In genomic region chr17:47946929-47947397, GRCh38 we compare ENCODE assay signal across 8 cellular contexts. TPM values are rescaled to one million over a fixed set of nuclear protein-coding genes. Genes with fewer than 3 reads are reported as not detected.
DNase-seq lines count a peak whose midpoint lies in the region; ATAC-seq and TF ChIP-seq lines count a peak whose summit lies in the region.

No MANE protein-coding gene starts in this region.

- peaks cover 61% of the 10 kb centered on the region for H3K4me1 ChIP-seq in CD8-positive, alpha-beta memory T cell (ENCODE audit: insufficient read depth, low read length)
- no peaks in the 10 kb centered on the region for H3K4me1 ChIP-seq in cardiac muscle cell (ENCODE audit: low read depth)

- CTCF ChIA-PET in CD8-positive, alpha-beta memory T cell (lab: Charles Lee) = interaction anchor here (0.6 to 17.2 kb wide), 18 partner anchors 10 to 218 kb away, joined by 3 to 191 read pairs (median 4); partner anchors contain the start of genes CDK5RAP3 and PRR15L
- CTCF ChIA-PET in T-cell (lab: Charles Lee) = interaction anchor here (0.6 to 4.9 kb wide), 13 partner anchors 8 to 786 kb away, joined by 3 to 43 read pairs (median 4); partner anchors contain the start of genes CDK5RAP3 (in 1 of the 2), KPNB1 (in 1 of the 2) and NFE2L1 (in 1 of the 2)

- POLR2A ChIA-PET in CD8-positive, alpha-beta memory T cell (lab: Charles Lee) = interaction anchor here (0.6 to 1.0 kb wide), 2 partner anchors 22 to 250 kb away, joined by 3 read pairs; no protein-coding TSS in a partner anchor
- POLR2A ChIA-PET in T-cell (lab: Charles Lee) = interaction anchor here (0.6 to 1.0 kb wide), 6 partner anchors 11 to 1730 kb away, joined by 3 to 7 read pairs (median 5); partner anchors contain the start of gene CDK5RAP3 (in 1 of the 2)

- peak; percentile 88 for TF ChIP-seq CTCF in cardiac muscle cell (IDR thresholded peaks at IDR 0.05; ENCODE audit: low read depth, low read length)

- H3K36me3 ChIP-seq in CD8-positive, alpha-beta memory T cell (ENCODE audit: insufficient read depth, low read length) = no peaks in the 10 kb centered on the region
- no peaks in the 10 kb centered on the region for H3K36me3 ChIP-seq in cardiac muscle cell

- no peaks in the 10 kb centered on the region for H3K9me3 ChIP-seq in CD8-positive, alpha-beta memory T cell (ENCODE audit: low read length)
- H3K9me3 ChIP-seq in cardiac muscle cell (ENCODE audit: low read depth) = no peaks in the 10 kb centered on the region

- H3K27me3 ChIP-seq in CD8-positive, alpha-beta memory T cell (ENCODE audit: insufficient read depth, low read length, poor library complexity, severe bottlenecking) = no peaks in the 10 kb centered on the region
- H3K27me3 ChIP-seq in cardiac muscle cell = no peaks in the 10 kb centered on the region

- no peaks in the 10 kb centered on the region for H3K9me3 Mint-ChIP-seq in CD8-positive, alpha-beta memory T cell
- no peaks in the 10 kb centered on the region for H3K9me3 Mint-ChIP-seq in T-cell

- H3K36me3 Mint-ChIP-seq in CD8-positive, alpha-beta memory T cell = peaks cover 0 to 27% (median 10%) of the 10 kb centered on the region in 3 donors
- H3K36me3 Mint-ChIP-seq in T-cell = peaks cover 15% of the 10 kb centered on the region

- H3K4me1 Mint-ChIP-seq in CD8-positive, alpha-beta memory T cell = peaks cover 43 to 65% (median 53%) of the 10 kb centered on the region in 3 donors
- peaks cover 55 to 63% (median 56%) of the 10 kb centered on the region in 3 donors for H3K4me1 Mint-ChIP-seq in T-cell

- no peak overlapping the region for H3K27ac ChIP-seq in CD8-positive, alpha-beta memory T cell (ENCODE audit: low read depth, low read length)
- no peak overlapping the region for H3K27ac ChIP-seq in cardiac muscle cell

- H3K27me3 Mint-ChIP-seq in CD8-positive, alpha-beta memory T cell = no peaks in the 10 kb centered on the region
- no peaks in the 10 kb centered on the region for H3K27me3 Mint-ChIP-seq in T-cell

- no peak overlapping the region for H3K4me3 ChIP-seq in CD8-positive, alpha-beta memory T cell (ENCODE audit: low read length)
- H3K4me3 ChIP-seq in cardiac muscle cell = no peak overlapping the region

- peak; percentile 60 to 76 (median 64) for ATAC-seq in T-cell (replicated peaks in 1 of 4)
- no peak for ATAC-seq in GM21619 (IDR thresholded peaks at IDR 0.05; ENCODE audit: unreplicated experiment)

- peak; percentile 46 to 82 (median 61) for DNase-seq in CD8-positive, alpha-beta memory T cell
- DNase-seq in GOT3 (lab: John Stamatoyannopoulos, UW) (peak; percentile 35), NCI-H1417 treated with DMSO at 0.1 percent for 48 hours (lab: John Stamatoyannopoulos, UW) (peak; percentile 10), T-cell (peak; percentile 27 to 75 (median 55)), cardiac muscle cell (ENCODE audit: low read depth in 1 of 2, low spot score in 1 of 2) (peak; percentile 71 to 78), renal cortical epithelial cell (ENCODE audit: low read depth) (peak; percentile 97)
- peak; percentile 34 for DNase-seq in activated naive CD8-positive, alpha-beta T cell treated with anti-CD3 and anti-CD28 coated beads, Interleukin-2, amount 50 U/mL, for 16 hours (ENCODE audit: low read depth, low spot score)

- peak overlapping the region in 6 of 8 donors; percentile 50 to 87 (median 76) for H3K27ac Mint-ChIP-seq in CD8-positive, alpha-beta memory T cell
- peak overlapping the region in 1 of 2 donors; percentile 79 for H3K27ac Mint-ChIP-seq in T-cell

- peak overlapping the region in 1 of 7 donors; percentile 68 for H3K4me3 Mint-ChIP-seq in CD8-positive, alpha-beta memory T cell
- H3K4me3 Mint-ChIP-seq in T-cell = peak overlapping the region in 1 of 3 donors; percentile 4

RNA-seq across cellular contexts. Expression of gene PNPO, which starts 5.6 kb away (rescaled TPM):
- 10 to 100 TPM; 55.5 to 57.7 TPM for total RNA-seq in CD8-positive, alpha-beta memory T cell
- 20.3 TPM for polyA plus RNA-seq in CD8-positive, alpha-beta memory T cell
- 10 to 100 TPM; 10.3 to 18.5 (median 15.7) TPM for total RNA-seq in T-cell
- 11.7 and 12.9 TPM in 2 replicates for total RNA-seq in cardiac muscle cell
- polyA plus RNA-seq in cardiac muscle cell = 12.9 and 15.6 TPM in 2 replicates
- total RNA-seq in renal cortical epithelial cell = 76.7 and 77.6 TPM in 2 replicates

RNA-seq across cellular contexts. Expression of gene PRR15L, which starts 10.7 kb away (rescaled TPM):
- total RNA-seq in CD8-positive, alpha-beta memory T cell = not detected
- not detected for polyA plus RNA-seq in CD8-positive, alpha-beta memory T cell
- total RNA-seq in T-cell = under 1 TPM in 3 of 5 donors, not detected in 2; 0.18 to 0.44 (median 0.26) TPM
- not detected in 2 replicates for total RNA-seq in cardiac muscle cell
- polyA plus RNA-seq in cardiac muscle cell = 0.22 TPM in 1 of 2 replicates, not detected in the other
- 0.85 and 6.9 TPM in 2 replicates for total RNA-seq in renal cortical epithelial cell

RNA-seq across cellular contexts. Expression of gene CDK5RAP3, which starts 23.9 kb away (rescaled TPM):
- 100 to 1,000 TPM; 178 to 184 TPM for total RNA-seq in CD8-positive, alpha-beta memory T cell
- polyA plus RNA-seq in CD8-positive, alpha-beta memory T cell = 81.3 TPM
- total RNA-seq in T-cell (100 to 1,000 TPM; 247 to 349 (median 318) TPM), cardiac muscle cell (81.8 and 121 TPM in 2 replicates), renal cortical epithelial cell (50.7 and 66.2 TPM in 2 replicates)
- polyA plus RNA-seq in cardiac muscle cell = 137 and 158 TPM in 2 replicates

RNA-seq across cellular contexts. Expression of gene SP2, which starts 50.9 kb away (rescaled TPM):
- 10 to 100 TPM; 21.5 to 22.1 TPM for total RNA-seq in CD8-positive, alpha-beta memory T cell
- polyA plus RNA-seq in CD8-positive, alpha-beta memory T cell = 13.4 TPM
- total RNA-seq in T-cell = 10 to 100 TPM; 27.1 to 41.6 (median 32.8) TPM
- total RNA-seq in cardiac muscle cell = 3.7 and 3.9 TPM in 2 replicates
- 6.9 and 10.5 TPM in 2 replicates for polyA plus RNA-seq in cardiac muscle cell
- 0.35 and 3.1 TPM in 2 replicates for total RNA-seq in renal cortical epithelial cell

Comparison
In these comparisons a context has a peak if more than half of its experiments do, and no peak if none do; other contexts are left out.
1. DNase-seq: peak in every context shown above with its lines; median percentile 97 in renal cortical epithelial cell; 74 in cardiac muscle cell; 61 in CD8-positive, alpha-beta memory T cell; 55 in T-cell; 35 in GOT3; 34 in activated naive CD8-positive, alpha-beta T cell treated with anti-CD3 and anti-CD28 coated beads, Interleukin-2, amount 50 U/mL, for 16 hours; 10 in NCI-H1417 treated with DMSO at 0.1 percent for 48 hours.